In genomic region chr4:48854982-48855381, GRCh38 we compare ENCODE assay signal across 22 cellular contexts. TPM values are rescaled to one million over a fixed set of nuclear protein-coding genes. Genes with fewer than 3 reads are reported as not detected.
A peak's percentile ranks its signal among the peaks of the same experiment; 100 is the strongest.
DNase-seq lines count a peak whose midpoint lies in the region; ATAC-seq, FAIRE-seq and TF ChIP-seq lines count a peak whose summit lies in the region.
"Had no signal": no experiment of that assay in that cellular context is flagged by ENCODE, and none has a peak within 500 bp of the region (broad histone marks: within the 10 kb centered on the region; RNA-seq: fewer than 3 reads in every experiment).

No MANE protein-coding gene starts in this region.

- H3K4me3 ChIP-seq in K562 = no peak overlapping the region
- H3K4me3 ChIP-seq in heart left ventricle = no peak overlapping the region
- H3K4me3 ChIP-seq: GM23248, HAP-1 had no signal

- peaks cover 31% of the 10 kb centered on the region for H3K36me3 Mint-ChIP-seq in activated CD8-positive, alpha-beta T cell treated with anti-CD3 and anti-CD28 coated beads for 36 hours (ENCODE audit: low read depth)
- peaks cover 46% of the 10 kb centered on the region for H3K36me3 Mint-ChIP-seq in activated CD8-positive, alpha-beta T cell treated with anti-CD3 and anti-CD28 coated beads, Interleukin-2, amount 10 ng/mL, durations not matched to agents 7 days and 5 days (ENCODE audit: low read depth)

- no peaks in the 10 kb centered on the region; the same call in 1 of the 2 replicates for H4K20me1 ChIP-seq in K562 (replicated peaks; ENCODE audit: control insufficient read depth, insufficient read depth, low read length)

- POLR2A ChIA-PET in activated CD8-positive, alpha-beta T cell treated with anti-CD3 and anti-CD28 coated beads for 36 hours (lab: Charles Lee) = no interaction called here
- POLR2A ChIA-PET in activated CD8-positive, alpha-beta T cell treated with anti-CD3 and anti-CD28 coated beads, Interleukin-2, amount 10 ng/mL, durations not matched to agents 7 days and 5 days (lab: Charles Lee) = no interaction called here
- POLR2A ChIA-PET in K562 (lab: Yijun Ruan, JAX) = interaction anchor here (0.8 kb wide), 1 partner anchor 12 kb away, joined by 3 read pairs; no protein-coding TSS in a partner anchor

- H3K4me1 ChIP-seq in K562 (replicated peaks in 1 of 2; ENCODE audit: control insufficient read depth in 2 of 2, insufficient read depth in 2 of 2, low read length in 2 of 2) (peaks cover 0 to 17% of the 10 kb centered on the region in 2 experiments; a peak in 4 of 5 replicates), heart left ventricle (no peaks in the 10 kb centered on the region), foreskin keratinocyte (peaks cover 7% of the 10 kb centered on the region)
- H3K4me1 ChIP-seq: HAP-1 had no signal

- H3K9me3 ChIP-seq in K562 (replicated peaks; ENCODE audit: control insufficient read depth, insufficient read depth, low read depth, low read length) (no peaks in the 10 kb centered on the region), heart left ventricle (no peaks in the 10 kb centered on the region)
- H3K9me3 ChIP-seq: HAP-1 had no signal

- 94% methylated on average over 2 of the region's 2 CpGs for WGBS in K562 (ENCODE audit: insufficient coverage, low coverage, missing lambda C conversion rate)
- WGBS in heart left ventricle, 4 donors = 86 to 95% (median 93%) methylated on average over 2 of the region's 2 CpGs

- H3K4me3 Mint-ChIP-seq in activated CD8-positive, alpha-beta T cell treated with anti-CD3 and anti-CD28 coated beads for 36 hours = no peak overlapping the region
- H3K4me3 Mint-ChIP-seq in activated CD8-positive, alpha-beta T cell treated with anti-CD3 and anti-CD28 coated beads, Interleukin-2, amount 10 ng/mL, durations not matched to agents 7 days and 5 days = no peak overlapping the region
- H3K4me3 Mint-ChIP-seq: B cell had no signal

- TF ChIP-seq POLR2A in K562 (conservative IDR thresholded peaks at IDR 0.05) (no peak), heart left ventricle (IDR thresholded peaks at IDR 0.05) (no peak)

- TF ChIP-seq CTCF in activated CD8-positive, alpha-beta T cell treated with anti-CD3 and anti-CD28 coated beads for 36 hours (IDR thresholded peaks at IDR 0.05) = no peak
- no peak for TF ChIP-seq CTCF in K562 (IDR thresholded peaks at IDR 0.05 in 2 of 3, conservative IDR thresholded peaks at IDR 0.05 in 1 of 3; ENCODE audit: insufficient read depth in 2 of 3, low read depth in 1 of 3, low read length in 3 of 3)
- no peak for TF ChIP-seq CTCF in heart left ventricle (IDR thresholded peaks at IDR 0.05)
- TF ChIP-seq CTCF in foreskin keratinocyte (conservative IDR thresholded peaks at IDR 0.05) = no peak

- no TSS peak for BruUV-seq in K562 (replicated peaks; lab: Mats Ljungman, UMichigan)

- H2AFZ ChIP-seq in K562 (ENCODE audit: low read depth, low read length) = no peak overlapping the region
- H2AFZ ChIP-seq: GM23248 had no signal

- peak overlapping the region; percentile 40 for H3K27ac Mint-ChIP-seq in activated CD8-positive, alpha-beta T cell treated with anti-CD3 and anti-CD28 coated beads for 36 hours
- no peak overlapping the region for H3K27ac Mint-ChIP-seq in activated CD8-positive, alpha-beta T cell treated with anti-CD3 and anti-CD28 coated beads, Interleukin-2, amount 10 ng/mL, durations not matched to agents 7 days and 5 days
- H3K27ac Mint-ChIP-seq: B cell had no signal

- H3K9ac ChIP-seq in K562 (ENCODE audit: insufficient read depth in 1 of 2, low read depth in 2 of 2, low read length in 2 of 2) = no peak overlapping the region
- H3K9ac ChIP-seq: GM23248 had no signal

- no peak for FAIRE-seq in K562 (lab: Jason Lieb, UNC)
- FAIRE-seq: HTR-8/SVneo had no signal

- CTCF ChIA-PET in activated CD8-positive, alpha-beta T cell treated with anti-CD3 and anti-CD28 coated beads for 36 hours (lab: Charles Lee) = no interaction called here
- CTCF ChIA-PET in activated CD8-positive, alpha-beta T cell treated with anti-CD3 and anti-CD28 coated beads, Interleukin-2, amount 10 ng/mL, durations not matched to agents 7 days and 5 days (lab: Charles Lee) = no interaction called here
- CTCF ChIA-PET in K562 (lab: Yijun Ruan, JAX; ENCODE audit: low intra/inter-chr PET ratio) = no interaction called here

- no peak for TF ChIP-seq RAD21 in Ishikawa (IDR thresholded peaks at IDR 0.05; ENCODE audit: low read depth)
- no peak for TF ChIP-seq RAD21 in K562 (CRISPR knock-in tag; conservative IDR thresholded peaks at IDR 0.05 in 1 of 2, IDR thresholded peaks at IDR 0.05 in 1 of 2)

- H3K9me1 ChIP-seq in K562 (ENCODE audit: control insufficient read depth, insufficient read depth, low read length) = no peaks in the 10 kb centered on the region

- H3K9me3 Mint-ChIP-seq in activated CD8-positive, alpha-beta T cell treated with anti-CD3 and anti-CD28 coated beads for 36 hours = no peaks in the 10 kb centered on the region
- no peaks in the 10 kb centered on the region for H3K9me3 Mint-ChIP-seq in activated CD8-positive, alpha-beta T cell treated with anti-CD3 and anti-CD28 coated beads, Interleukin-2, amount 10 ng/mL, durations not matched to agents 7 days and 5 days (ENCODE audit: insufficient read depth)

- H3K4me1 Mint-ChIP-seq in activated CD8-positive, alpha-beta T cell treated with anti-CD3 and anti-CD28 coated beads for 36 hours (ENCODE audit: low read depth) = peaks cover 28% of the 10 kb centered on the region
- H3K4me1 Mint-ChIP-seq in activated CD8-positive, alpha-beta T cell treated with anti-CD3 and anti-CD28 coated beads, Interleukin-2, amount 10 ng/mL, durations not matched to agents 7 days and 5 days (ENCODE audit: low read depth) = no peaks in the 10 kb centered on the region
- H3K4me1 Mint-ChIP-seq: B cell had no signal

- H3K36me3 ChIP-seq in K562 (ENCODE audit: control insufficient read depth, insufficient read depth, low read length) (peaks cover 79% of the 10 kb centered on the region; the same call in 2 of the 3 replicates), heart left ventricle (peaks cover 0 to 98% (median 93%) of the 10 kb centered on the region in 9 donors)

- no peaks in the 10 kb centered on the region for H3K27me3 Mint-ChIP-seq in activated CD8-positive, alpha-beta T cell treated with anti-CD3 and anti-CD28 coated beads for 36 hours
- H3K27me3 Mint-ChIP-seq in activated CD8-positive, alpha-beta T cell treated with anti-CD3 and anti-CD28 coated beads, Interleukin-2, amount 10 ng/mL, durations not matched to agents 7 days and 5 days (ENCODE audit: low read depth) = no peaks in the 10 kb centered on the region
- H3K27me3 Mint-ChIP-seq: B cell had no signal

- TF ChIP-seq EP300 in Ishikawa (IDR thresholded peaks at IDR 0.05; ENCODE audit: borderline replicate concordance) (no peak), K562 (IDR thresholded peaks at IDR 0.05; ENCODE audit: low read length) (no peak)

- H3K27ac ChIP-seq in K562 (ENCODE audit: extremely low read depth, low read depth, low read length) (no peak overlapping the region), heart left ventricle (no peak overlapping the region), foreskin keratinocyte (no peak overlapping the region)
- H3K27ac ChIP-seq: GM23248, HL-60 had no signal

- H3K79me2 ChIP-seq in K562 (ENCODE audit: control insufficient read depth, insufficient read depth, low read length) = no peaks in the 10 kb centered on the region

- intact Hi-C loops in activated CD8-positive, alpha-beta T cell treated with anti-CD3 and anti-CD28 coated beads for 36 hours (cut with micrococcal nuclease) = no loop called here
- intact Hi-C loops in K562 (cut with micrococcal nuclease) = no loop called here
- intact Hi-C loops in heart left ventricle (cut with DNase I) = loop anchor here in 1 of 10 donors (10.0 kb wide), 1 partner anchor 270 kb away; no protein-coding TSS in a partner anchor

- no peak for ATAC-seq in activated CD8-positive, alpha-beta T cell treated with anti-CD3 and anti-CD28 coated beads for 36 hours
- ATAC-seq in activated CD8-positive, alpha-beta T cell treated with anti-CD3 and anti-CD28 coated beads, Interleukin-2, amount 10 ng/mL, durations not matched to agents 7 days and 5 days = no peak
- ATAC-seq in K562 = no peak
- no peak for ATAC-seq in heart left ventricle
- no peak for ATAC-seq in HG03280 (IDR thresholded peaks at IDR 0.05; ENCODE audit: unreplicated experiment)
- no peak for ATAC-seq in foreskin keratinocyte

- no peak overlapping the region for H3K4me2 ChIP-seq in K562 (ENCODE audit: insufficient read depth, low read length)

- H3K27me3 ChIP-seq in K562 (ENCODE audit: control insufficient read depth in 2 of 2, insufficient read depth in 2 of 2, low read length in 2 of 2) (no peaks in the 10 kb centered on the region), heart left ventricle (no peaks in the 10 kb centered on the region), foreskin keratinocyte (no peaks in the 10 kb centered on the region)

- in situ Hi-C loops in K562 (cut with MboI) = no loop called here

- no peak for DNase-seq in activated CD8-positive, alpha-beta T cell treated with anti-CD3 and anti-CD28 coated beads for 36 hours
- DNase-seq in activated CD8-positive, alpha-beta T cell treated with anti-CD3 and anti-CD28 coated beads, Interleukin-2, amount 10 ng/mL, durations not matched to agents 7 days and 5 days = no peak
- DNase-seq in K562 (ENCODE audit: extremely low read depth in 1 of 4, low spot score in 3 of 4) = no peak
- peak; percentile 28 for DNase-seq in iris pigment epithelial cell (ENCODE audit: low read depth)
- DNase-seq in heart left ventricle = no peak
- no peak for DNase-seq in foreskin keratinocyte
- DNase-seq: 8988T, DMS 273 treated with DMSO at 0.1 percent for 48 hours, GDM1, GM23248, NCI-H1048, NCI-H1436 treated with DMSO at 0.1 percent for 48 hours, NCI-H2029, NCI-H345, NCI-H524 treated with DMSO at 0.1 percent for 48 hours, SHP77 had no signal

RNA-seq across cellular contexts. Expression of gene OCIAD1, which starts 24.1 kb away (rescaled TPM):
- total RNA-seq in activated CD8-positive, alpha-beta T cell treated with anti-CD3 and anti-CD28 coated beads for 36 hours = 100 to 1,000 TPM; 103 to 106 TPM
- total RNA-seq in activated CD8-positive, alpha-beta T cell treated with anti-CD3 and anti-CD28 coated beads, Interleukin-2, amount 10 ng/mL, durations not matched to agents 7 days and 5 days = 10 to 100 TPM; 92.4 to 93.7 TPM
- total RNA-seq in K562 (2011; cell fraction: chromatin; rRNA removed; ENCODE audit: low replicate concordance) = 114 and 265 TPM in 2 replicates
- total RNA-seq in K562 (2011; cell fraction: nucleolus; rRNA removed) = 122 and 132 TPM in 2 replicates
- 169 and 184 TPM in 2 replicates for total RNA-seq in K562 (2011; cell fraction: nucleoplasm; rRNA removed)
- 93.1 and 99.0 TPM in 2 replicates for total RNA-seq in K562 (2014; rRNA removed)
- 196 and 197 TPM in 2 replicates for total RNA-seq in K562 (2014; rRNA removed; fragmentation: Illumina TruSeq; extraction: Trizol)
- total RNA-seq in K562 (2015; rRNA removed; fragmentation: Illumina TruSeq; extraction: Trizol) = 148 and 163 TPM in 2 replicates
- 134 and 148 TPM in 2 replicates for total RNA-seq in K562 (2021)
- polyA plus RNA-seq in K562 (2011; rRNA removed) = 223 and 278 TPM in 2 replicates
- 68.0 and 101 TPM in 2 replicates for polyA plus RNA-seq in K562 (2011; cell fraction: cytosol; rRNA removed)
- polyA plus RNA-seq in K562 (2011; cell fraction: nucleus; rRNA removed) = 107 and 109 TPM in 2 replicates
- polyA plus RNA-seq in K562 (2012) = 173 and 180 TPM in 2 replicates
- polyA plus RNA-seq in K562 (2014; fragmentation: Illumina TruSeq; extraction: Trizol) = 304 and 358 TPM in 2 replicates
- polyA plus RNA-seq in K562 (2014; fragmentation: Nextera tagmentation; extraction: Ambion mirVana) = 100 to 1,000 TPM; 204 to 222 TPM
- polyA plus RNA-seq in K562 (2014; rRNA removed) = 188 and 200 TPM in 2 replicates
- 90.9 and 99.1 TPM in 2 replicates for polyA minus RNA-seq in K562 (2011; rRNA and poly(A)+ RNA removed)
- 41.0 and 57.6 TPM in 2 replicates for polyA minus RNA-seq in K562 (2011; cell fraction: cytosol; rRNA and poly(A)+ RNA removed)
- polyA minus RNA-seq in K562 (2011; cell fraction: nucleus; rRNA and poly(A)+ RNA removed) = 71.1 and 117 TPM in 2 replicates
- total RNA-seq in heart left ventricle = 100 to 1,000 TPM; 102 to 175 (median 137) TPM
- polyA plus RNA-seq in heart left ventricle = 100 to 1,000 TPM; 132 to 133 TPM
- total RNA-seq in foreskin keratinocyte = 114 and 119 TPM in 2 replicates
- 103 and 115 TPM in 2 replicates for polyA plus RNA-seq in foreskin keratinocyte

RNA-seq across cellular contexts. Expression of gene OCIAD2, which starts 51.6 kb away (rescaled TPM):
- 10 to 100 TPM; 65.1 to 82.7 TPM for total RNA-seq in activated CD8-positive, alpha-beta T cell treated with anti-CD3 and anti-CD28 coated beads for 36 hours
- total RNA-seq in activated CD8-positive, alpha-beta T cell treated with anti-CD3 and anti-CD28 coated beads, Interleukin-2, amount 10 ng/mL, durations not matched to agents 7 days and 5 days = 10 to 100 TPM; 77.3 to 92.7 TPM
- total RNA-seq in K562 (2011; cell fraction: chromatin; rRNA removed; ENCODE audit: low replicate concordance) = not detected in 2 replicates
- not detected in 2 replicates for total RNA-seq in K562 (2011; cell fraction: nucleolus; rRNA removed)
- total RNA-seq in K562 (2011; cell fraction: nucleoplasm; rRNA removed) = not detected in 2 replicates
- not detected in 2 replicates for total RNA-seq in K562 (2014; rRNA removed)
- not detected in 2 replicates for total RNA-seq in K562 (2014; rRNA removed; fragmentation: Illumina TruSeq; extraction: Trizol)
- total RNA-seq in K562 (2015; rRNA removed; fragmentation: Illumina TruSeq; extraction: Trizol) = not detected in 2 replicates
- 0.31 and 0.98 TPM in 2 replicates for total RNA-seq in K562 (2021)
- not detected in 2 replicates for polyA plus RNA-seq in K562 (2011; rRNA removed)
- polyA plus RNA-seq in K562 (2011; cell fraction: cytosol; rRNA removed) = not detected in 2 replicates
- not detected in 2 replicates for polyA plus RNA-seq in K562 (2011; cell fraction: nucleus; rRNA removed)
- not detected in 2 replicates for polyA plus RNA-seq in K562 (2012)
- polyA plus RNA-seq in K562 (2014; fragmentation: Illumina TruSeq; extraction: Trizol) = not detected in 2 replicates
- not detected for polyA plus RNA-seq in K562 (2014; fragmentation: Nextera tagmentation; extraction: Ambion mirVana)
- polyA plus RNA-seq in K562 (2014; rRNA removed) = 0.11 TPM in 1 of 2 replicates, not detected in the other
- not detected in 2 replicates for polyA minus RNA-seq in K562 (2011; rRNA and poly(A)+ RNA removed)
- polyA minus RNA-seq in K562 (2011; cell fraction: cytosol; rRNA and poly(A)+ RNA removed) = not detected in 2 replicates
- polyA minus RNA-seq in K562 (2011; cell fraction: nucleus; rRNA and poly(A)+ RNA removed) = 0.33 TPM in 1 of 2 replicates, not detected in the other
- 10 to 100 TPM; 14.4 to 47.9 (median 22.7) TPM for total RNA-seq in heart left ventricle
- 10 to 100 TPM; 20.8 to 27.2 TPM for polyA plus RNA-seq in heart left ventricle
- 182 and 231 TPM in 2 replicates for total RNA-seq in foreskin keratinocyte
- polyA plus RNA-seq in foreskin keratinocyte = 346 and 453 TPM in 2 replicates

Comparison
In these comparisons a context has a peak if more than half of its experiments do, and no peak if none do; other contexts are left out.
1. RNA of gene OCIAD2, which starts 51.6 kb away (total RNA-seq): 182 to 231 TPM in foreskin keratinocyte, 77.3 to 92.7 TPM in activated CD8-positive, alpha-beta T cell treated with anti-CD3 and anti-CD28 coated beads, Interleukin-2, amount 10 ng/mL, durations not matched to agents 7 days and 5 days, 65.1 to 82.7 TPM in activated CD8-positive, alpha-beta T cell treated with anti-CD3 and anti-CD28 coated beads for 36 hours and 14.4 to 47.9 TPM in heart left ventricle; 0.31 to 0.98 TPM in K562; every median in the first group is over 4 times any median in the second.